8 cellular contexts compared by ENCODE assay signal in the genomic region with DNA sequence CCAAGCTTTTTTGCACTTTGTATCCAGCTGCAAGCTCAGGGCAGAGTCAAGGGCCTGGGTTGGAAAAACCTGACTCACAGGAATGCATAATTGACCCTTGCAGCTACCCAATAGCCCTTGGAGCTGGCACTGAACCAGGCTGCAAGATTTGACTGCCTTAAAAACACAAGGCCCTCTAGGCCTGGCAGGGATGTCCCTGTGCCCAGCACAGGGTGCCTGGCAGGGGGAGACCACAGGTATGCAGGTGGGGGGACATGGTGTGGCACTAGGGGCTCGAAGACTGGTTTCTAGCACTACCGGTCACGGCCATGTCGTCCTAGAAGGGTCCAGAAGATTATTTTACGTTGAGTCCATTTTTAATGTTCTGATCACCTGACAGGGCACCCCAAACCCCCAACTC. TPM values are rescaled to one million over a fixed set of nuclear protein-coding genes. Genes with fewer than 3 reads are reported as not detected.
DNase-seq lines count a peak whose midpoint lies in the region; ATAC-seq and TF ChIP-seq lines count a peak whose summit lies in the region.

No MANE protein-coding gene starts in this region.

- in situ Hi-C loops in Caki2 (cut with HindIII; ENCODE audit: low pct_unique_long_range_greater_than_20kb, low sequenced_read_pairs), result no loop called here

- no peak for TF ChIP-seq CTCF in fibroblast of mammary gland (conservative IDR thresholded peaks at IDR 0.05; ENCODE audit: control insufficient read depth, insufficient read depth, low read depth, low read length)

- DNase-seq in Caki2 (ENCODE audit: low read depth) (peak; percentile 34), RKO (ENCODE audit: low spot score) (peak; percentile 67), fibroblast of mammary gland (ENCODE audit: low read depth) (peak; percentile 89), pulmonary artery endothelial cell (ENCODE audit: low read depth, low spot score) (peak; percentile 22), NCI-H748 (lab: John Stamatoyannopoulos, UW; ENCODE audit: unreplicated experiment) (no peak), NCI-H82 treated with DMSO at 0.1 percent for 48 hours (lab: John Stamatoyannopoulos, UW; ENCODE audit: unreplicated experiment) (no peak)

- ATAC-seq in GM21447 (IDR thresholded peaks at IDR 0.05; ENCODE audit: unreplicated experiment), result no peak
- no peak for ATAC-seq in HG03025 (IDR thresholded peaks at IDR 0.05; ENCODE audit: low FRiP score, unreplicated experiment)

- H3K4me3 ChIP-seq in fibroblast of mammary gland (ENCODE audit: control insufficient read depth, low read depth, low read length), result no peak overlapping the region

RNA-seq across cellular contexts. Expression of gene SBF1, which starts 30.2 kb away (rescaled TPM):
- 74.3 and 84.8 TPM in 2 replicates for total RNA-seq in Caki2 (2014; rRNA removed; shearing (Covaris generic); ENCODE audit: low replicate concordance)
- total RNA-seq in pulmonary artery endothelial cell, result 42.0 and 58.1 TPM in 2 replicates

RNA-seq across cellular contexts. Expression of gene ADM2, which starts 36.7 kb away (rescaled TPM):
- 4.6 and 5.0 TPM in 2 replicates for total RNA-seq in Caki2 (2014; rRNA removed; shearing (Covaris generic); ENCODE audit: low replicate concordance)
- total RNA-seq in pulmonary artery endothelial cell, result 0.18 and 0.20 TPM in 2 replicates

RNA-seq across cellular contexts. Expression of gene MIOX, which starts 42.0 kb away (rescaled TPM):
- 1.9 TPM in 1 of 2 replicates, not detected in the other for total RNA-seq in Caki2 (2014; rRNA removed; shearing (Covaris generic); ENCODE audit: low replicate concordance)
- not detected in 2 replicates for total RNA-seq in pulmonary artery endothelial cell

Comparison
In these comparisons a context has a peak if more than half of its experiments do, and no peak if none do; other contexts are left out.
1. DNase-seq: peak in Caki2 (single experiment), RKO (single experiment), fibroblast of mammary gland (single experiment) and pulmonary artery endothelial cell (single experiment); none in NCI-H748 (single experiment) and NCI-H82 treated with DMSO at 0.1 percent for 48 hours (single experiment).